Comparison of ENCODE assay signal across 9 cellular contexts in the genomic region with DNA sequence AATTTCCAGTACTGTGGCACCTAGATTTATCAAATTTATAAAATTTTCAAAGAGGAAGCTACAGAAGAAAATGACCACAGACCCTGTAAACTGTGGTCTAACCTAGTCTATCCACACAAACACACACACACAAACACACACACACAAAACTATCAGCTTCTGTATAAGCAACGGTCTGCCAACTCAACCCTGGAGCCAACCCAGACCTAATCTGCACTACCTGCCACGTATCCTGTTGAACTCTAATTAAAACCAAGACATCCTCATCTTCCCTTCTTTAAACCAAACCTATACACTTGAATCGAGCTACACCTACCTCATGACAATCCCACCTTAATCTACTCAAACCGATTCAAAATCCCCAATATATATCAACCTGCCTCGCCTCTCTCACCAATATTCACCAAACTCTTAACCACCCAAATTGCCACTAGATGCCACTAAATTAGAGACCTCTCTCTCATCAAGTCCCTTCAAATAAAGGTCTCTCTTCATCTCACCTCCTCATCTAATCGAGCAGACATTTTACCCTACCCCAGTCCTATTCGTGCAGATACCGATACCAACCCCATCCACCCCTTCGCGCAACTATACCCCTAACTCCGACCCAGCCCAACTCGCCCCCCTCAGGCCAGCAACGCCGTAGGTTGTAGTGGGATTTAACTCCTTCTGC. TPM values are rescaled to one million over a fixed set of nuclear protein-coding genes. Genes with fewer than 3 reads are reported as not detected.
A peak's percentile ranks its signal among the peaks of the same experiment; 100 is the strongest.
DNase-seq lines count a peak whose midpoint lies in the region; ATAC-seq and TF ChIP-seq lines count a peak whose summit lies in the region.
"Had no signal": no experiment of that assay in that cellular context is flagged by ENCODE, and none has a peak within 500 bp of the region (broad histone marks: within the 10 kb centered on the region; RNA-seq: fewer than 3 reads in every experiment).

No MANE protein-coding gene starts in this region.

- DNase-seq in chondrocyte (ENCODE audit: low spot score) (no peak), NOMO-1 treated with DMSO at 0.1 percent for 48 hours (lab: John Stamatoyannopoulos, UW; ENCODE audit: unreplicated experiment) (no peak), AG20443 (ENCODE audit: low spot score) (no peak)
- no peak for DNase-seq in activated naive CD4-positive, alpha-beta T cell treated with anti-CD3 and anti-CD28 coated beads, Interleukin-2, amount 50 U/mL, for 72 hours (ENCODE audit: low spot score in 2 of 2)

- H3K9ac ChIP-seq in BLaER1 (peak overlapping the region; percentile 94), mucosa of stomach (ENCODE audit: low read length) (peak overlapping the region; percentile 96)

- peaks cover 36% of the 10 kb centered on the region for H3K4me1 Mint-ChIP-seq in chondrocyte (ENCODE audit: low read depth)

- H3K27ac ChIP-seq in BLaER1 = peak overlapping the region; percentile 94

- peaks cover 60% of the 10 kb centered on the region for H3K36me3 ChIP-seq in BLaER1
- H3K36me3 ChIP-seq in mucosa of stomach (ENCODE audit: control insufficient read depth, insufficient read depth, low read length) = peaks cover 5% of the 10 kb centered on the region

- H3K27ac Mint-ChIP-seq in chondrocyte (ENCODE audit: unreplicated experiment) = no peak overlapping the region
- no peak overlapping the region for H3K27ac Mint-ChIP-seq in activated naive CD4-positive, alpha-beta T cell treated with anti-CD3 and anti-CD28 coated beads, Interleukin-2, amount 50 U/mL, for 72 hours

- TF ChIP-seq CTCF in chondrocyte (IDR thresholded peaks at IDR 0.05) = peak; percentile 58

- H4K20me1 ChIP-seq in BLaER1 = peaks cover 76% of the 10 kb centered on the region

- no peaks in the 10 kb centered on the region for H3K27me3 Mint-ChIP-seq in chondrocyte (ENCODE audit: low read depth)

- no peaks in the 10 kb centered on the region for H3K27me3 ChIP-seq in BLaER1
- H3K27me3 ChIP-seq in mucosa of stomach (ENCODE audit: control insufficient read depth, insufficient read depth, low read length) = no peaks in the 10 kb centered on the region

- peak; percentile 32 for ATAC-seq in HG02884 (IDR thresholded peaks at IDR 0.05; ENCODE audit: unreplicated experiment)
- ATAC-seq in activated naive CD4-positive, alpha-beta T cell treated with anti-CD3 and anti-CD28 coated beads, Interleukin-2, amount 50 U/mL, for 72 hours = no peak
- no peak for ATAC-seq in GM21381 (IDR thresholded peaks at IDR 0.05; ENCODE audit: unreplicated experiment)

- peaks cover 22% of the 10 kb centered on the region for H3K36me3 Mint-ChIP-seq in chondrocyte (ENCODE audit: low read depth)
- peaks cover 34 to 44% of the 10 kb centered on the region in 2 donors for H3K36me3 Mint-ChIP-seq in activated naive CD4-positive, alpha-beta T cell treated with anti-CD3 and anti-CD28 coated beads, Interleukin-2, amount 50 U/mL, for 72 hours

- H3K4me3 Mint-ChIP-seq in chondrocyte (ENCODE audit: unreplicated experiment) = no peak overlapping the region

- no peaks in the 10 kb centered on the region for H3K9me3 ChIP-seq in BLaER1
- H3K9me3 ChIP-seq in mucosa of stomach (ENCODE audit: control insufficient read depth, low read length) = no peaks in the 10 kb centered on the region

- H3K9me3 Mint-ChIP-seq in chondrocyte (ENCODE audit: low read depth) = no peaks in the 10 kb centered on the region
- H3K9me3 Mint-ChIP-seq in activated naive CD4-positive, alpha-beta T cell treated with anti-CD3 and anti-CD28 coated beads, Interleukin-2, amount 50 U/mL, for 72 hours = no peaks in the 10 kb centered on the region

- H3K4me2 ChIP-seq in BLaER1 = peak overlapping the region; percentile 93

- H3K4me3 ChIP-seq in BLaER1 = peak overlapping the region; percentile 80
- H3K4me3 ChIP-seq in mucosa of stomach (ENCODE audit: low read length) = peak overlapping the region; percentile 95

- H3K4me1 ChIP-seq in BLaER1 = peaks cover 36% of the 10 kb centered on the region
- H3K4me1 ChIP-seq in mucosa of stomach (ENCODE audit: control insufficient read depth, insufficient read depth, low read length) = peaks cover 27% of the 10 kb centered on the region

RNA-seq across cellular contexts. Expression of a gene that starts 0.8 kb away (rescaled TPM):
- total RNA-seq in chondrocyte = 129 to 169 TPM (median 137 TPM) in 3 replicates
- total RNA-seq in activated naive CD4-positive, alpha-beta T cell treated with anti-CD3 and anti-CD28 coated beads, Interleukin-2, amount 50 U/mL, for 72 hours = 100 to 1,000 TPM; 187 to 191 TPM

RNA-seq across cellular contexts. Expression of a gene that starts 1.2 kb away (rescaled TPM):
- 51.0 to 56.8 TPM (median 52.5 TPM) in 3 replicates for total RNA-seq in chondrocyte
- total RNA-seq in activated naive CD4-positive, alpha-beta T cell treated with anti-CD3 and anti-CD28 coated beads, Interleukin-2, amount 50 U/mL, for 72 hours = 10 to 100 TPM; 36.5 to 49.1 TPM

RNA-seq across cellular contexts. Expression of a gene that starts 10.7 kb away (rescaled TPM):
- not detected in 3 replicates for total RNA-seq in chondrocyte
- total RNA-seq in activated naive CD4-positive, alpha-beta T cell treated with anti-CD3 and anti-CD28 coated beads, Interleukin-2, amount 50 U/mL, for 72 hours = not detected
- total RNA-seq: pulmonary artery endothelial cell had no signal

RNA-seq across cellular contexts. Expression of a gene that starts 24.9 kb away (rescaled TPM):
- total RNA-seq in chondrocyte = not detected in 3 replicates
- under 1 TPM; 0.34 to 0.41 TPM for total RNA-seq in activated naive CD4-positive, alpha-beta T cell treated with anti-CD3 and anti-CD28 coated beads, Interleukin-2, amount 50 U/mL, for 72 hours
- total RNA-seq: pulmonary artery endothelial cell had no signal

RNA-seq across cellular contexts. Expression of a gene that starts 36.8 kb away (rescaled TPM):
- total RNA-seq in chondrocyte = 9.3 to 10.6 TPM (median 10.2 TPM) in 3 replicates
- 1 to 10 TPM; 1.1 to 1.4 TPM for total RNA-seq in activated naive CD4-positive, alpha-beta T cell treated with anti-CD3 and anti-CD28 coated beads, Interleukin-2, amount 50 U/mL, for 72 hours
